In genomic region chr1:53014791-53015507, GRCh38 we compare ENCODE assay signal across 8 cellular contexts. TPM values are rescaled to one million over a fixed set of nuclear protein-coding genes. Genes with fewer than 3 reads are reported as not detected.
A peak's percentile ranks its signal among the peaks of the same experiment; 100 is the strongest.
DNase-seq lines count a peak whose midpoint lies in the region; ATAC-seq, FAIRE-seq and TF ChIP-seq lines count a peak whose summit lies in the region.

No MANE protein-coding gene starts in this region.

- H3K27me3 Mint-ChIP-seq in WTC11 (ENCODE audit: low read depth) = no peaks in the 10 kb centered on the region; the same call in 1 of the 2 replicates
- H3K27me3 Mint-ChIP-seq in central memory CD8-positive, alpha-beta T cell = no peaks in the 10 kb centered on the region

- peak overlapping the region; percentile 79 for H3K27ac Mint-ChIP-seq in WTC11
- H3K27ac Mint-ChIP-seq in central memory CD8-positive, alpha-beta T cell (ENCODE audit: low read depth) = peak overlapping the region; percentile 89

- DNase-seq in NCI-H226 = peak; percentile 89
- DNase-seq in WTC11 (ENCODE audit: low spot score) = peak; percentile 61
- peak; percentile 48 to 77 for DNase-seq in central memory CD8-positive, alpha-beta T cell (ENCODE audit: low spot score in 2 of 2)
- peak; percentile 51 for DNase-seq in stimulated activated CD4-positive, alpha-beta T cell treated with anti-CD3 and anti-CD28 coated beads, Interleukin-12 subunit alpha, Interleukin-12 subunit beta, amount 100 ng/mL, for 4 hours

- POLR2A ChIA-PET in WTC11 (lab: Charles Lee) = no interaction called here

- H3K36me3 Mint-ChIP-seq in WTC11 = no peaks in the 10 kb centered on the region
- H3K36me3 Mint-ChIP-seq in central memory CD8-positive, alpha-beta T cell (ENCODE audit: insufficient read depth) = peaks cover 2% of the 10 kb centered on the region

- H3K9me3 Mint-ChIP-seq in WTC11 = no peaks in the 10 kb centered on the region; the same call in 1 of the 2 replicates
- no peaks in the 10 kb centered on the region for H3K9me3 Mint-ChIP-seq in central memory CD8-positive, alpha-beta T cell

- TF ChIP-seq CTCF in WTC11 (IDR thresholded peaks at IDR 0.05) = no peak

- CTCF ChIA-PET in WTC11 (lab: Charles Lee) = interaction anchor here (0.6 to 1.4 kb wide), 12 partner anchors 33 to 171 kb away, joined by 3 to 5 read pairs (median 3); partner anchors contain the start of gene PODN

- peaks cover 12% of the 10 kb centered on the region for H3K4me1 Mint-ChIP-seq in WTC11
- peaks cover 25% of the 10 kb centered on the region for H3K4me1 Mint-ChIP-seq in central memory CD8-positive, alpha-beta T cell

- peak overlapping the region; percentile 81 for H3K4me3 Mint-ChIP-seq in WTC11
- H3K4me3 Mint-ChIP-seq in central memory CD8-positive, alpha-beta T cell = peak overlapping the region; percentile 91

- FAIRE-seq in A204.1 (lab: Jason Lieb, UNC) = peak; percentile 34
- peak; percentile 95 for FAIRE-seq in islet of Langerhans (lab: Jason Lieb, UNC)

- ATAC-seq in GM18861 (IDR thresholded peaks at IDR 0.05; ENCODE audit: unreplicated experiment) (peak; percentile 87), HG03175 (IDR thresholded peaks at IDR 0.05; ENCODE audit: unreplicated experiment) (peak; percentile 92), WTC11 (peak; percentile 99)
- peak; percentile 99 for ATAC-seq in central memory CD8-positive, alpha-beta T cell (replicated peaks; ENCODE audit: extremely low read depth, poor library complexity, severe bottlenecking)

TF ChIP-seq in WTC11, 78 proteins besides CTCF, POLR2A, EP300 and RAD21:
- TF ChIP-seq FOXK1 (CRISPR knock-in tag; IDR thresholded peaks at IDR 0.05) = peak; percentile 62; the same call in 1 of the 2 replicates
- TF ChIP-seq GABPB1 (CRISPR knock-in tag; IDR thresholded peaks at IDR 0.05) = peak; percentile 35; the same call in 1 of the 2 replicates
- 0 out of 2 replicates have a peak, but pooled peaks have one; percentile 41 for TF ChIP-seq ETV6 (CRISPR knock-in tag; IDR thresholded peaks at IDR 0.05)
- TF ChIP-seq SP1 (CRISPR knock-in tag; conservative IDR thresholded peaks at IDR 0.05) = 0 out of 2 replicates have a peak, but pooled peaks have one; percentile 44
- TF ChIP-seq IRF2 (CRISPR knock-in tag; IDR thresholded peaks at IDR 0.05; ENCODE audit: borderline replicate concordance, low read depth) = no peak

RNA-seq across cellular contexts. Expression of gene PODN, which starts 47.1 kb away (rescaled TPM):
- 0.23 to 0.48 TPM (median 0.30 TPM) in 3 replicates for total RNA-seq in WTC11 (2021)

Comparison
In these comparisons a context has a peak if more than half of its experiments do, and no peak if none do; other contexts are left out.
1. Peak in every context shown above with its lines: DNase-seq and ATAC-seq.